In genomic region chr14:51368721-51369163, GRCh38 we compare ENCODE assay signal across 13 cellular contexts.
DNase-seq lines count a peak whose midpoint lies in the region; FAIRE-seq and TF ChIP-seq lines count a peak whose summit lies in the region.
"Had no signal": no experiment of that assay in that cellular context is flagged by ENCODE, and none has a peak within 500 bp of the region (broad histone marks: within the 10 kb centered on the region; RNA-seq: fewer than 3 reads in every experiment).

No MANE protein-coding gene starts in this region.

- H3K9me2 ChIP-seq in hepatocyte (replicated peaks; ENCODE audit: insufficient read depth) (no peaks in the 10 kb centered on the region), SK-N-SH (no peaks in the 10 kb centered on the region)

- H3K9ac ChIP-seq in SK-N-SH, result no peak overlapping the region

- H3K27me3 ChIP-seq in bronchial epithelial cell (ENCODE audit: control insufficient read depth, insufficient read depth, low read length) (no peaks in the 10 kb centered on the region), hepatocyte (no peaks in the 10 kb centered on the region), suprapubic skin (no peaks in the 10 kb centered on the region), SK-N-SH (ENCODE audit: insufficient read depth) (no peaks in the 10 kb centered on the region)

- DNase-seq in HCEC 1CT (peak; percentile 91), bronchial epithelial cell (ENCODE audit: low read depth) (peak; percentile 63), hepatocyte (ENCODE audit: low spot score) (peak; percentile 14), suprapubic skin (ENCODE audit: low spot score in 2 of 2) (no peak), SK-N-SH (no peak), NCI-H1694 (lab: John Stamatoyannopoulos, UW) (no peak), putamen (ENCODE audit: low spot score) (no peak)
- DNase-seq in activated CD4-positive, alpha-beta memory T cell treated with anti-CD3 and anti-CD28 coated beads for 36 hours, result no peak
- DNase-seq: activated CD4-positive, CD25-positive, alpha-beta regulatory T cell; activated gamma-delta T cell; effector CD4-positive, alpha-beta T cell; NCI-H2107 had no signal

- H3K4me1 ChIP-seq in hepatocyte (ENCODE audit: insufficient read depth) (peaks cover 5% of the 10 kb centered on the region), suprapubic skin (peaks cover 24% of the 10 kb centered on the region), SK-N-SH (ENCODE audit: control insufficient read depth in 1 of 2, insufficient read depth in 2 of 2, low read depth in 1 of 2, low read length in 1 of 2) (peaks cover 0 to 2% of the 10 kb centered on the region in 2 experiments; a peak in 3 of 4 replicates)

- H3K27me3 Mint-ChIP-seq in activated CD4-positive, alpha-beta memory T cell treated with anti-CD3 and anti-CD28 coated beads for 36 hours, result peaks cover 10% of the 10 kb centered on the region

- H3K36me3 ChIP-seq in bronchial epithelial cell (ENCODE audit: control insufficient read depth, insufficient read depth, low read length) (no peaks in the 10 kb centered on the region), hepatocyte (replicated peaks; ENCODE audit: insufficient read depth, low read depth) (no peaks in the 10 kb centered on the region), suprapubic skin (no peaks in the 10 kb centered on the region), SK-N-SH (replicated peaks in 1 of 2; ENCODE audit: control insufficient read depth in 1 of 2, insufficient read depth in 2 of 2, low read length in 1 of 2) (no peaks in the 10 kb centered on the region)

- no peaks in the 10 kb centered on the region for H3K4me1 Mint-ChIP-seq in activated CD4-positive, alpha-beta memory T cell treated with anti-CD3 and anti-CD28 coated beads for 36 hours (ENCODE audit: low read depth)

- no peak overlapping the region for H3K4me3 ChIP-seq in bronchial epithelial cell (ENCODE audit: low read depth, low read length)
- no peak overlapping the region for H3K4me3 ChIP-seq in hepatocyte
- H3K4me3 ChIP-seq in suprapubic skin, result no peak overlapping the region
- H3K4me3 ChIP-seq in SK-N-SH (ENCODE audit: low read depth in 2 of 2, low read length in 1 of 2), result no peak overlapping the region

- H3K9me3 Mint-ChIP-seq in activated CD4-positive, alpha-beta memory T cell treated with anti-CD3 and anti-CD28 coated beads for 36 hours, result no peaks in the 10 kb centered on the region

- H3K79me2 ChIP-seq in hepatocyte (no peaks in the 10 kb centered on the region), SK-N-SH (ENCODE audit: insufficient read depth) (no peaks in the 10 kb centered on the region)

- H3K9me3 ChIP-seq in hepatocyte (ENCODE audit: low read depth) (no peaks in the 10 kb centered on the region), suprapubic skin (no peaks in the 10 kb centered on the region), SK-N-SH (no peaks in the 10 kb centered on the region)

- TF ChIP-seq RAD21 in SK-N-SH (IDR thresholded peaks at IDR 0.05; ENCODE audit: low read length), result no peak

- POLR2A ChIA-PET in SK-N-SH (lab: Yijun Ruan, JAX), result no interaction called here
- POLR2A ChIA-PET in activated CD4-positive, alpha-beta memory T cell treated with anti-CD3 and anti-CD28 coated beads for 36 hours (lab: Charles Lee), result no interaction called here

- peak overlapping the region; percentile 4 for H3K4me2 ChIP-seq in hepatocyte
- no peak overlapping the region for H3K4me2 ChIP-seq in SK-N-SH

- FAIRE-seq in bronchial epithelial cell (lab: Jason Lieb, UNC), result no peak
- FAIRE-seq: D721Med had no signal

- intact Hi-C loops in activated CD4-positive, alpha-beta memory T cell treated with anti-CD3 and anti-CD28 coated beads for 36 hours (cut with micrococcal nuclease), result no loop called here

- 42% methylated on average over 6 of the region's 6 CpGs for WGBS in hepatocyte (ENCODE audit: low lambda C conversion rate, missing lambda C conversion rate)
- WGBS in suprapubic skin, result 27% methylated on average over 6 of the region's 6 CpGs
- 81% methylated on average over 6 of the region's 6 CpGs for WGBS in SK-N-SH (ENCODE audit: low lambda C conversion rate)

- no peaks in the 10 kb centered on the region for H3K36me3 Mint-ChIP-seq in activated CD4-positive, alpha-beta memory T cell treated with anti-CD3 and anti-CD28 coated beads for 36 hours

- H3K4me3 Mint-ChIP-seq in activated CD4-positive, alpha-beta memory T cell treated with anti-CD3 and anti-CD28 coated beads for 36 hours, result no peak overlapping the region

- no peak for TF ChIP-seq CTCF in bronchial epithelial cell (IDR thresholded peaks at IDR 0.05; ENCODE audit: insufficient read depth, low read length, severe bottlenecking)
- no peak for TF ChIP-seq CTCF in hepatocyte (IDR thresholded peaks at IDR 0.05; ENCODE audit: poor library complexity)
- no peak for TF ChIP-seq CTCF in suprapubic skin (IDR thresholded peaks at IDR 0.05)
- TF ChIP-seq CTCF in SK-N-SH (IDR thresholded peaks at IDR 0.05), result no peak

- H2AFZ ChIP-seq in hepatocyte (no peak overlapping the region), SK-N-SH (ENCODE audit: low read depth) (no peak overlapping the region)

- no peak for TF ChIP-seq POLR2A in suprapubic skin (IDR thresholded peaks at IDR 0.05)

- TF ChIP-seq EP300 in suprapubic skin (IDR thresholded peaks at IDR 0.05) (no peak), SK-N-SH (IDR thresholded peaks at IDR 0.05; ENCODE audit: borderline replicate concordance in 1 of 2, low read depth in 1 of 2, low read length in 1 of 2) (no peak)

- H4K20me1 ChIP-seq in hepatocyte (ENCODE audit: insufficient read depth, poor library complexity, severe bottlenecking) (no peaks in the 10 kb centered on the region), SK-N-SH (ENCODE audit: insufficient read depth) (no peaks in the 10 kb centered on the region)

- H3K27ac Mint-ChIP-seq in activated CD4-positive, alpha-beta memory T cell treated with anti-CD3 and anti-CD28 coated beads for 36 hours, result no peak overlapping the region

- H3F3A ChIP-seq in SK-N-SH (replicated peaks; ENCODE audit: insufficient read depth), result no peaks in the 10 kb centered on the region

- peak overlapping the region; percentile 65 for H3K27ac ChIP-seq in hepatocyte
- peak overlapping the region; percentile 81 for H3K27ac ChIP-seq in suprapubic skin
- H3K27ac ChIP-seq in SK-N-SH (ENCODE audit: low read depth in 2 of 2, low read length in 1 of 2), result peak overlapping the region in 1 of 2 experiments; percentile 32; a peak in 1 of 4 replicates

- CTCF ChIA-PET in SK-N-SH (lab: Yijun Ruan, JAX), result no interaction called here
- CTCF ChIA-PET in activated CD4-positive, alpha-beta memory T cell treated with anti-CD3 and anti-CD28 coated beads for 36 hours (lab: Charles Lee), result interaction anchor here (1.0 kb wide), 1 partner anchor 382 kb away, joined by 3 read pairs; no protein-coding TSS in a partner anchor

TF ChIP-seq in SK-N-SH, 30 proteins besides CTCF, POLR2A, EP300 and RAD21 (continues in another document):
- TF ChIP-seq JUND (IDR thresholded peaks at IDR 0.05) (no peak), CHD2 (IDR thresholded peaks at IDR 0.05; ENCODE audit: low read length, partially characterized antibody) (no peak), RFX5 (IDR thresholded peaks at IDR 0.05; ENCODE audit: low read length) (no peak), REST (IDR thresholded peaks at IDR 0.05; ENCODE audit: low read depth, low read length) (no peak), TCF12 (IDR thresholded peaks at IDR 0.05) (no peak), ELF1 (IDR thresholded peaks at IDR 0.05) (no peak)
- TF ChIP-seq, protein P1, sequence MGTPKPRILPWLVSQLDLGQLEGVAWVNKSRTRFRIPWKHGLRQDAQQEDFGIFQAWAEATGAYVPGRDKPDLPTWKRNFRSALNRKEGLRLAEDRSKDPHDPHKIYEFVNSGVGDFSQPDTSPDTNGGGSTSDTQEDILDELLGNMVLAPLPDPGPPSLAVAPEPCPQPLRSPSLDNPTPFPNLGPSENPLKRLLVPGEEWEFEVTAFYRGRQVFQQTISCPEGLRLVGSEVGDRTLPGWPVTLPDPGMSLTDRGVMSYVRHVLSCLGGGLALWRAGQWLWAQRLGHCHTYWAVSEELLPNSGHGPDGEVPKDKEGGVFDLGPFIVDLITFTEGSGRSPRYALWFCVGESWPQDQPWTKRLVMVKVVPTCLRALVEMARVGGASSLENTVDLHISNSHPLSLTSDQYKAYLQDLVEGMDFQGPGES (IDR thresholded peaks at IDR 0.05; ENCODE audit: low read depth, low read length), result no peak

Comparison
In these comparisons a context has a peak if more than half of its experiments do, and no peak if none do; other contexts are left out.
1. DNase-seq: peak in HCEC 1CT (single experiment), bronchial epithelial cell (single experiment) and hepatocyte (single experiment); none in suprapubic skin (0 of 2), SK-N-SH (single experiment), activated CD4-positive, alpha-beta memory T cell treated with anti-CD3 and anti-CD28 coated beads for 36 hours (single experiment), NCI-H1694 (single experiment) and putamen (single experiment).